Comparison of ENCODE assay signal across 8 cellular contexts in the genomic region with DNA sequence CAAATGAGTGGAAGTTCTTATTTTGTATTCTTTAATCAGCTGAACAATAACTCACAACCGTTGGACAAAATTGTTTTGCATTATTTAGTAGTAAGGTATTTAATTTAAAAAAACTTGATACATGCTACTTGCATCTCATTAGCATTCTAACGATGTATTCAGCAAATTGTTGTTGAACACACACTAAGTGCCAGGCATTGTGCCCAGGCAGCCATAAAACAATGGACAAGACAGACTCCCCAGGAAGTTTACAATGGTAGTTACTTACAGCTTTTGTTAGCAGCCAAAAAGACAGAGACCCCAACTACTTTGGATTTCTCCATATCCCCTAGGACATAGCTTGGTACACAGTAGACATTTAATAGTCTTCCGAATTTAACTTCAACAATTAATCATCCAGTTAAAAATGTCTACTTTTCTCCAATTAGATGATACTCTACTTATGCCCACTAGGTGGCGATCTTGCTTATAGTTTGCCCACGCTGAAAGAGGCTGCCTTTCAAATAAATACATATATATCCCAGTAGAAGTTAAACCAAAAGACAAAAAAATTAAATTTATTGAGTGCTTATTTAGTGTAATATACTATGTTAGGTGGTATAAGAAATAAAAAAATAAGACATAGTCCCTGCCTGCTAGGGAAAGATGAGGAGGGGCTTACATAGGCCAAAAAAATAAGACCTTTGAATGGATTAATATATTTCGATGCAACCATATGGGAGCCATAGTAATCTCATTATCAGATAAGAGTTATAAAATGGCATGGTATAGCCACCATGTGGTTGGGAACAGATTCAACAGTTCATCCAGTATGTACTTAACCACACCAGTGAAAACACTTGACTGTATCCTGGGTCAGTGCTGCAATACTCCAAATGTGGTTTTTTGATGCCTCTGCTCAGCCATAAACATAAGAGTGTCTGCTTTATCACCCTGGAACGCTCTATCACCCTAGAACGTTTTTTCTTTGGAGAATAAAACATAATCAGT. TPM values are rescaled to one million over a fixed set of nuclear protein-coding genes. Genes with fewer than 3 reads are reported as not detected.
A peak's percentile ranks its signal among the peaks of the same experiment; 100 is the strongest.
DNase-seq lines count a peak whose midpoint lies in the region; ATAC-seq and TF ChIP-seq lines count a peak whose summit lies in the region.

No MANE protein-coding gene starts in this region.

- in situ Hi-C loops in GM13977 (cut with MboI; ENCODE audit: low pct_unique_long_range_greater_than_20kb, low sequenced_read_pairs, unreplicated experiment): loop anchor here (10.0 kb wide), 3 partner anchors 209 to 649 kb away; no protein-coding TSS in a partner anchor

- H3K9me3 Mint-ChIP-seq in activated CD4-positive, alpha-beta memory T cell treated with anti-CD3 and anti-CD28 coated beads, Interleukin-2, amount 10 ng/mL, durations not matched to agents 7 days and 5 days: no peaks in the 10 kb centered on the region

- H3K36me3 ChIP-seq in adipocyte (ENCODE audit: control insufficient read depth, insufficient read depth, low read length, severe bottlenecking): no peaks in the 10 kb centered on the region
- no peaks in the 10 kb centered on the region for H3K36me3 ChIP-seq in stomach

- no peak for TF ChIP-seq EP300 in stomach (IDR thresholded peaks at IDR 0.05)

- POLR2A ChIA-PET in activated CD4-positive, alpha-beta memory T cell treated with anti-CD3 and anti-CD28 coated beads, Interleukin-2, amount 10 ng/mL, durations not matched to agents 7 days and 5 days (lab: Charles Lee): interaction anchor here (0.5 kb wide), 1 partner anchor 1346 kb away, joined by 3 read pairs; no protein-coding TSS in a partner anchor

- no peak overlapping the region for H3K9ac ChIP-seq in adipocyte (ENCODE audit: low read length)

- H3K27ac ChIP-seq in stomach: no peak overlapping the region

- WGBS in stomach, 5 donors: 22 to 27% (median 24%) methylated on average over 8 of the region's 8 CpGs

- peak in 11 of 14 donors; percentile 8 to 58 (median 33) for DNase-seq in C1 segment of cervical spinal cord (lab: John Stamatoyannopoulos, UW)
- DNase-seq in GM13977 (ENCODE audit: low spot score): peak; percentile 69
- peak; percentile 75 for DNase-seq in NCI-H2196 treated with DMSO at 0.1 percent for 48 hours (lab: John Stamatoyannopoulos, UW; ENCODE audit: unreplicated experiment)
- DNase-seq in adipocyte (ENCODE audit: low read depth): peak; percentile 86
- peak; percentile 50 to 86 for DNase-seq in hippocampal formation (lab: John Stamatoyannopoulos, UW)
- DNase-seq in stomach: no peak
- DNase-seq in activated CD4-positive, alpha-beta memory T cell treated with anti-CD3 and anti-CD28 coated beads, Interleukin-2, amount 10 ng/mL, durations not matched to agents 7 days and 5 days: no peak

- no peak overlapping the region for H3K27ac Mint-ChIP-seq in activated CD4-positive, alpha-beta memory T cell treated with anti-CD3 and anti-CD28 coated beads, Interleukin-2, amount 10 ng/mL, durations not matched to agents 7 days and 5 days

- no peak for TF ChIP-seq POLR2A in stomach (IDR thresholded peaks at IDR 0.05)

- no peak overlapping the region for H3K4me3 Mint-ChIP-seq in activated CD4-positive, alpha-beta memory T cell treated with anti-CD3 and anti-CD28 coated beads, Interleukin-2, amount 10 ng/mL, durations not matched to agents 7 days and 5 days

- H3K4me3 ChIP-seq in adipocyte (ENCODE audit: low read length): no peak overlapping the region
- no peak overlapping the region for H3K4me3 ChIP-seq in stomach

- H3K27me3 ChIP-seq in adipocyte (replicated peaks; ENCODE audit: control insufficient read depth, insufficient read depth, low read length) (no peaks in the 10 kb centered on the region), stomach (peaks cover 0 to 71% (median 36%) of the 10 kb centered on the region in 3 donors)

- H3K9me3 ChIP-seq in adipocyte (ENCODE audit: control insufficient read depth, low read length): no peaks in the 10 kb centered on the region
- no peaks in the 10 kb centered on the region for H3K9me3 ChIP-seq in stomach

- H3K4me1 ChIP-seq in adipocyte (ENCODE audit: control insufficient read depth, insufficient read depth, low read length) (peaks cover 27% of the 10 kb centered on the region), stomach (peaks cover 17 to 37% (median 31%) of the 10 kb centered on the region in 4 donors)

- intact Hi-C loops in stomach (cut with DNase I; ENCODE audit: low total_unique reads): loop anchor here (5.0 to 10.0 kb wide), 3 partner anchors 199 to 651 kb away; no protein-coding TSS in a partner anchor

- CTCF ChIA-PET in activated CD4-positive, alpha-beta memory T cell treated with anti-CD3 and anti-CD28 coated beads, Interleukin-2, amount 10 ng/mL, durations not matched to agents 7 days and 5 days (lab: Charles Lee): interaction anchor here (0.7 to 2.8 kb wide), 3 partner anchors 206 to 650 kb away, joined by 3 to 12 read pairs (median 3); no protein-coding TSS in a partner anchor

- TF ChIP-seq CTCF in GM13977 (IDR thresholded peaks at IDR 0.05; ENCODE audit: extremely low read depth, insufficient read depth, missing control alignments) (peak; percentile 69), stomach (IDR thresholded peaks at IDR 0.05) (peak in 5 of 7 experiments; percentile 47 to 89 (median 75))

- H3K36me3 Mint-ChIP-seq in activated CD4-positive, alpha-beta memory T cell treated with anti-CD3 and anti-CD28 coated beads, Interleukin-2, amount 10 ng/mL, durations not matched to agents 7 days and 5 days (ENCODE audit: low read depth): no peaks in the 10 kb centered on the region

- H3K27me3 Mint-ChIP-seq in activated CD4-positive, alpha-beta memory T cell treated with anti-CD3 and anti-CD28 coated beads, Interleukin-2, amount 10 ng/mL, durations not matched to agents 7 days and 5 days: peaks cover 51% of the 10 kb centered on the region

- peaks cover 8% of the 10 kb centered on the region for H3K4me1 Mint-ChIP-seq in activated CD4-positive, alpha-beta memory T cell treated with anti-CD3 and anti-CD28 coated beads, Interleukin-2, amount 10 ng/mL, durations not matched to agents 7 days and 5 days

- no peak for ATAC-seq in HG02623 (IDR thresholded peaks at IDR 0.05; ENCODE audit: unreplicated experiment)

RNA-seq across cellular contexts. Expression of a gene that starts 2.1 kb away (rescaled TPM):
- 1 to 10 TPM in 2 of 5 donors, under 1 TPM in 1, not detected in 2; 0.45 to 5.2 (median 3.7) TPM for total RNA-seq in stomach
- polyA plus RNA-seq in stomach: 1 to 10 TPM in 2 of 3 donors, under 1 TPM in 1; 0.46 to 4.2 (median 2.6) TPM
- total RNA-seq in activated CD4-positive, alpha-beta memory T cell treated with anti-CD3 and anti-CD28 coated beads, Interleukin-2, amount 10 ng/mL, durations not matched to agents 7 days and 5 days: under 1 TPM in 1 of 2 experiments, not detected in 1; 0.08 TPM

RNA-seq across cellular contexts. Expression of a gene that starts 46.4 kb away (rescaled TPM):
- 10 to 100 TPM; 14.5 to 65.3 (median 40.6) TPM for total RNA-seq in stomach
- 10 to 100 TPM in 2 of 3 donors, 1 to 10 TPM in 1; 5.1 to 15.1 (median 13.1) TPM for polyA plus RNA-seq in stomach
- total RNA-seq in activated CD4-positive, alpha-beta memory T cell treated with anti-CD3 and anti-CD28 coated beads, Interleukin-2, amount 10 ng/mL, durations not matched to agents 7 days and 5 days: 10 to 100 TPM; 17.7 to 20.8 TPM

Comparison
In these comparisons a context has a peak if more than half of its experiments do, and no peak if none do; other contexts are left out.
1. DNase-seq: peak in C1 segment of cervical spinal cord (11 of 14), GM13977 (single experiment), NCI-H2196 treated with DMSO at 0.1 percent for 48 hours (single experiment), adipocyte (single experiment) and hippocampal formation (2 of 2); none in stomach (single experiment) and activated CD4-positive, alpha-beta memory T cell treated with anti-CD3 and anti-CD28 coated beads, Interleukin-2, amount 10 ng/mL, durations not matched to agents 7 days and 5 days (single experiment).